In the genomic region with DNA sequence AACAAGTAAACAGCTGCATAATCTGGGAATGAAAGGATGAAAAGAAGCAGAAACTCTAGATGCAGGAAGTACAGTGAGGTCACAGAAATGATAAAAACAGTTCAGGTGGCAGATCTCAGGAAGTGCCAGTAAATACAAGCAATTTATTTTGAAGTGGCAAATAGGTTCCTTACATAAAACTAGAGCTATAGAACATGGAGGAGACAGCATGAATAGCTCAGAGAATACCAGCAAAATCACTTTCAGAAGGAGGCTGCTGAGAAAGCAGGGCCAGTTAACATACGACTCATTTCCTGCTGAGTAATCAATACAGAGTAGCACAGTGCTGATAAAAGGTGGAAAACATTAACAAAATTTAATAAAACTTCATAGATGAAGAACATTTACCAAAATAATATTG, we compare ENCODE assay signal across 7 cellular contexts. TPM values are rescaled to one million over a fixed set of nuclear protein-coding genes. Genes with fewer than 3 reads are reported as not detected.
DNase-seq lines count a peak whose midpoint lies in the region; ATAC-seq, FAIRE-seq and TF ChIP-seq lines count a peak whose summit lies in the region.
"Not testable (repeated sequence)": the region's sequence is repeated elsewhere in the genome, so short reads cannot be mapped to it uniquely, and the experiment has no call there.

No MANE protein-coding gene starts in this region.

- not testable (repeated sequence) for H3K36me3 ChIP-seq in bronchial epithelial cell (ENCODE audit: control insufficient read depth, insufficient read depth, low read length)
- peaks cover 19% of the 10 kb centered on the region for H3K36me3 ChIP-seq in osteoblast (ENCODE audit: insufficient read depth, low read length)

- POLR2A ChIA-PET in T-cell (lab: Charles Lee), result not testable (repeated sequence)

- not testable (repeated sequence) for H4K20me1 ChIP-seq in osteoblast (ENCODE audit: insufficient read depth, low read length)

- H3K27me3 ChIP-seq in bronchial epithelial cell (ENCODE audit: control insufficient read depth, insufficient read depth, low read length); osteoblast (ENCODE audit: insufficient read depth, low read length): not testable (repeated sequence)

- not testable (repeated sequence) for H2AFZ ChIP-seq in osteoblast (ENCODE audit: low read length)

- H3K79me2 ChIP-seq in osteoblast (ENCODE audit: insufficient read depth, low read length), result peaks cover 10% of the 10 kb centered on the region

- ATAC-seq in GM18508 (IDR thresholded peaks at IDR 0.05; ENCODE audit: insufficient read depth, unreplicated experiment), result peak; percentile 68
- ATAC-seq in HG03432 (IDR thresholded peaks at IDR 0.05; ENCODE audit: unreplicated experiment), result peak; percentile 43
- peak in 3 of 4 experiments; percentile 23 to 63 (median 48) for ATAC-seq in T-cell (replicated peaks in 1 of 4)
- peak; percentile 91 to 92 for ATAC-seq in activated T-cell treated with anti-CD3 and anti-CD28 coated beads, Interleukin-2, amount 50 U/mL, for 72 hours (replicated peaks in 1 of 2)

- H3K36me3 Mint-ChIP-seq in T-cell (peaks cover 51% of the 10 kb centered on the region), immature natural killer cell (peaks cover 25 to 47% (median 31%) of the 10 kb centered on the region in 3 donors)
- peaks cover 18 to 35% of the 10 kb centered on the region in 2 donors for H3K36me3 Mint-ChIP-seq in activated T-cell treated with anti-CD3 and anti-CD28 coated beads, Interleukin-2, amount 50 U/mL, for 72 hours (ENCODE audit: insufficient read depth in 2 of 2)

- CTCF ChIA-PET in T-cell (lab: Charles Lee), result not testable (repeated sequence)

- H3K27ac Mint-ChIP-seq in T-cell (peak overlapping the region; percentile 86 to 89), immature natural killer cell (peak overlapping the region; percentile 39 to 66 (median 60))
- peak overlapping the region; percentile 95 for H3K27ac Mint-ChIP-seq in activated T-cell treated with anti-CD3 and anti-CD28 coated beads, Interleukin-2, amount 50 U/mL, for 72 hours

- H3K4me3 Mint-ChIP-seq in T-cell, immature natural killer cell: not testable (repeated sequence)
- peak overlapping the region in 1 of 2 donors; percentile 42 for H3K4me3 Mint-ChIP-seq in activated T-cell treated with anti-CD3 and anti-CD28 coated beads, Interleukin-2, amount 50 U/mL, for 72 hours

- H3K9me3 ChIP-seq in osteoblast (ENCODE audit: low read depth, low read length), result not testable (repeated sequence)

- peaks cover 18% of the 10 kb centered on the region for H3K4me1 ChIP-seq in osteoblast (ENCODE audit: insufficient read depth, low read length)

- peak overlapping the region; percentile 28 for H3K4me2 ChIP-seq in osteoblast (ENCODE audit: insufficient read depth, low read length)

- peak overlapping the region; percentile 60 for H3K27ac ChIP-seq in osteoblast (ENCODE audit: low read depth, low read length)

- H3K4me1 Mint-ChIP-seq in T-cell, result peaks cover 28 to 35% (median 31%) of the 10 kb centered on the region in 3 donors
- H3K4me1 Mint-ChIP-seq in activated T-cell treated with anti-CD3 and anti-CD28 coated beads, Interleukin-2, amount 50 U/mL, for 72 hours (ENCODE audit: low read depth), result peaks cover 32% of the 10 kb centered on the region
- peaks cover 10 to 23% of the 10 kb centered on the region in 2 donors for H3K4me1 Mint-ChIP-seq in immature natural killer cell

- not testable (repeated sequence) for H3K4me3 ChIP-seq in bronchial epithelial cell (ENCODE audit: low read depth, low read length); osteoblast (ENCODE audit: insufficient read depth, low read length)

- not testable (repeated sequence) for TF ChIP-seq CTCF in bronchial epithelial cell (IDR thresholded peaks at IDR 0.05; ENCODE audit: insufficient read depth, low read length, severe bottlenecking); osteoblast (IDR thresholded peaks at IDR 0.05; ENCODE audit: extremely low read depth, low read depth, low read length)

- not testable (repeated sequence) for FAIRE-seq in bronchial epithelial cell (lab: Jason Lieb, UNC)

- H3K27me3 Mint-ChIP-seq in T-cell; activated T-cell treated with anti-CD3 and anti-CD28 coated beads, Interleukin-2, amount 50 U/mL, for 72 hours (ENCODE audit: low read depth); immature natural killer cell (ENCODE audit: low read depth in 3 of 3): not testable (repeated sequence)

- H3K9me3 Mint-ChIP-seq in T-cell; activated T-cell treated with anti-CD3 and anti-CD28 coated beads, Interleukin-2, amount 50 U/mL, for 72 hours; immature natural killer cell: not testable (repeated sequence)

- DNase-seq in T-cell; activated T-cell treated with anti-CD3 and anti-CD28 coated beads, Interleukin-2, amount 50 U/mL, for 72 hours; immature natural killer cell; osteoblast (ENCODE audit: insufficient read length, low spot score, missing footprints): not testable (repeated sequence)
- peak; percentile 53 for DNase-seq in bronchial epithelial cell (ENCODE audit: low read depth)

RNA-seq across cellular contexts. Expression of gene PDCD6IP, which starts 57.0 kb away (rescaled TPM):
- total RNA-seq in T-cell (100 to 1,000 TPM; 139 to 216 (median 189) TPM), bronchial epithelial cell (91.1 and 95.4 TPM in 2 replicates), osteoblast (251 and 283 TPM in 2 replicates)
- total RNA-seq in activated T-cell treated with anti-CD3 and anti-CD28 coated beads, Interleukin-2, amount 50 U/mL, for 72 hours, result 100 to 1,000 TPM; 166 to 185 TPM
- polyA plus RNA-seq in immature natural killer cell, result 10 to 100 TPM; 52.8 to 99.8 (median 67.0) TPM
